1 cellular context compared by ENCODE assay signal in the genomic region with DNA sequence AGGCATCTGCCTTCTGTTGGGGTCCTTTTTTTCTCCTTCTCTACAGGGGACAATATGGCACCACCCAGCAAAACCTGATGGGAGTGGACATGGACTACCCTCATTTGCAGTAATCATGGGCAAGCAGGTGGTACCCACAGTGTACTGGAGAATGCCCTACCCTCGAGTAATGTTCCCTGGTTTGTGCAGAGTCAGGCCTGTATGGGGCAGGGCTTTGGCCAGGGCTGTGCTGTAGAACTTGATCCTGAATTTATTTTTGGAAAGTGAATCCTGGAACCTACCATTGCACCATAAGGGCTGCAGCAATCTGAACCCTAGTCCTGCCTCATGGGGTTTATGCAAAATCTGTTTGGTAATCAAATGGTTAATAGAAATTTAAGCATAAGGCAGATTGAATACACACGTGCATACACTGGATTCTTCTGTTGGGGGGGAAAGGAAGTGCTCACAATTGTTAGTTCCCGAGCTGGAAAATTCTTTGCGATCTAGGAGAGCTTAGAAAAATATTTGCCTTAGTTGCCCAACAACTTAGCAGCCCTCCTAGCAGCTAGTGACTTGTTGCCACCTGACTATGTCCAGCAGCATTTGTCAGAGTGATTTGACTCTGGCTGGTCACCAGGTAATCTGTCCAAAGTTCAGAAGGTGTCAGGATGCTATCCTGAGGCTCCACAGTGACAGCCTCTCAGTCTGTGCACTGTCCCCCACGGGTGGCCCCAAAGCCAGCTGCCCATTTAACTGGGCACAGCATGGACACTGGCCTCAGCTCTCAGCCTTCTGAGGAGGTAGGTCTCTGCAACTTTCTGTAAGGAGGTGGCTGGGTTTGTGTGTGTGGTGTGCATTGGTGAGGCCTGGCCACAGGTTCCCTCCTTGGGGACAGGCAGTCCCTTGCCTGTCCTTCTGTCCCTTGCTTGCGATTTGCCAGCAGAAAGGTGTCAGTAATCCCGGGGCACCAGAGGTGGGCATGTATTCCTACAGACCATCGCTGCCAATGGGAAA.
TF ChIP-seq lines count a peak whose summit lies in the region.

No MANE protein-coding gene starts in this region.

TF ChIP-seq in HepG2, 621 proteins besides CTCF, POLR2A, EP300 and RAD21 (continued from another document and continues in another):
- TF ChIP-seq, protein P1, sequence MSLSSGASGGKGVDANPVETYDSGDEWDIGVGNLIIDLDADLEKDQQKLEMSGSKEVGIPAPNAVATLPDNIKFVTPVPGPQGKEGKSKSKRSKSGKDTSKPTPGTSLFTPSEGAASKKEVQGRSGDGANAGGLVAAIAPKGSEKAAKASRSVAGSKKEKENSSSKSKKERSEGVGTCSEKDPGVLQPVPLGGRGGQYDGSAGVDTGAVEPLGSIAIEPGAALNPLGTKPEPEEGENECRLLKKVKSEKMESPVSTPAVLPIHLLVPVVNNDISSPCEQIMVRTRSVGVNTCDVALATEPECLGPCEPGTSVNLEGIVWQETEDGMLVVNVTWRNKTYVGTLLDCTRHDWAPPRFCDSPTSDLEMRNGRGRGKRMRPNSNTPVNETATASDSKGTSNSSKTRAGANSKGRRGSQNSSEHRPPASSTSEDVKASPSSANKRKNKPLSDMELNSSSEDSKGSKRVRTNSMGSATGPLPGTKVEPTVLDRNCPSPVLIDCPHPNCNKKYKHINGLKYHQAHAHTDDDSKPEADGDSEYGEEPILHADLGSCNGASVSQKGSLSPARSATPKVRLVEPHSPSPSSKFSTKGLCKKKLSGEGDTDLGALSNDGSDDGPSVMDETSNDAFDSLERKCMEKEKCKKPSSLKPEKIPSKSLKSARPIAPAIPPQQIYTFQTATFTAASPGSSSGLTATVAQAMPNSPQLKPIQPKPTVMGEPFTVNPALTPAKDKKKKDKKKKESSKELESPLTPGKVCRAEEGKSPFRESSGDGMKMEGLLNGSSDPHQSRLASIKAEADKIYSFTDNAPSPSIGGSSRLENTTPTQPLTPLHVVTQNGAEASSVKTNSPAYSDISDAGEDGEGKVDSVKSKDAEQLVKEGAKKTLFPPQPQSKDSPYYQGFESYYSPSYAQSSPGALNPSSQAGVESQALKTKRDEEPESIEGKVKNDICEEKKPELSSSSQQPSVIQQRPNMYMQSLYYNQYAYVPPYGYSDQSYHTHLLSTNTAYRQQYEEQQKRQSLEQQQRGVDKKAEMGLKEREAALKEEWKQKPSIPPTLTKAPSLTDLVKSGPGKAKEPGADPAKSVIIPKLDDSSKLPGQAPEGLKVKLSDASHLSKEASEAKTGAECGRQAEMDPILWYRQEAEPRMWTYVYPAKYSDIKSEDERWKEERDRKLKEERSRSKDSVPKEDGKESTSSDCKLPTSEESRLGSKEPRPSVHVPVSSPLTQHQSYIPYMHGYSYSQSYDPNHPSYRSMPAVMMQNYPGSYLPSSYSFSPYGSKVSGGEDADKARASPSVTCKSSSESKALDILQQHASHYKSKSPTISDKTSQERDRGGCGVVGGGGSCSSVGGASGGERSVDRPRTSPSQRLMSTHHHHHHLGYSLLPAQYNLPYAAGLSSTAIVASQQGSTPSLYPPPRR (CRISPR knock-in tag; IDR thresholded peaks at IDR 0.05; ENCODE audit: borderline replicate concordance): no peak; the same call in 1 of the 2 replicates
- TF ChIP-seq U2AF2 (IDR thresholded peaks at IDR 0.05; ENCODE audit: low read depth, low read length) (no peak), ZNF101 (CRISPR knock-in tag; IDR thresholded peaks at IDR 0.05; ENCODE audit: borderline replicate concordance, low read depth) (no peak), HMG20B (CRISPR knock-in tag; conservative IDR thresholded peaks at IDR 0.05) (peak; percentile 71), MLLT10 (CRISPR knock-in tag; IDR thresholded peaks at IDR 0.05) (no peak), ZNF225 (CRISPR knock-in tag; IDR thresholded peaks at IDR 0.05) (no peak), SNAPC2 (CRISPR knock-in tag; IDR thresholded peaks at IDR 0.05) (0 out of 2 replicates have a peak, but pooled peaks have one; percentile 29), ZNF337 (CRISPR knock-in tag; IDR thresholded peaks at IDR 0.05; ENCODE audit: borderline replicate concordance, low read depth) (no peak), ZNF589 (CRISPR knock-in tag; conservative IDR thresholded peaks at IDR 0.05) (no peak), SOX6 (IDR thresholded peaks at IDR 0.05) (no peak), SOX6 (CRISPR knock-in tag; IDR thresholded peaks at IDR 0.05) (peak; percentile 92), PPARG (CRISPR knock-in tag; conservative IDR thresholded peaks at IDR 0.05) (peak; percentile 73), TCF7 (IDR thresholded peaks at IDR 0.05; ENCODE audit: low read depth) (0 out of 2 replicates have a peak, but pooled peaks have one; percentile 8), SMAD3 (CRISPR knock-in tag; IDR thresholded peaks at IDR 0.05) (peak; percentile 76; the same call in 1 of the 2 replicates), ZBTB20 (CRISPR knock-in tag; IDR thresholded peaks at IDR 0.05; ENCODE audit: borderline replicate concordance, low read depth) (0 out of 2 replicates have a peak, but pooled peaks have one; percentile 65), ZNF530 (CRISPR knock-in tag; IDR thresholded peaks at IDR 0.05; ENCODE audit: low read depth) (no peak), MTF2 (CRISPR knock-in tag; IDR thresholded peaks at IDR 0.05; ENCODE audit: borderline replicate concordance) (no peak), ZNF431 (CRISPR knock-in tag; IDR thresholded peaks at IDR 0.05; ENCODE audit: borderline replicate concordance, low read depth) (0 out of 2 replicates have a peak, but pooled peaks have one; percentile 39), BHLHE40 (IDR thresholded peaks at IDR 0.05; ENCODE audit: low read length) (peak; percentile 93), ATAD3A (CRISPR knock-in tag; IDR thresholded peaks at IDR 0.05) (no peak), ZNF879 (CRISPR knock-in tag; IDR thresholded peaks at IDR 0.05) (no peak)
- TF ChIP-seq, protein P2, sequence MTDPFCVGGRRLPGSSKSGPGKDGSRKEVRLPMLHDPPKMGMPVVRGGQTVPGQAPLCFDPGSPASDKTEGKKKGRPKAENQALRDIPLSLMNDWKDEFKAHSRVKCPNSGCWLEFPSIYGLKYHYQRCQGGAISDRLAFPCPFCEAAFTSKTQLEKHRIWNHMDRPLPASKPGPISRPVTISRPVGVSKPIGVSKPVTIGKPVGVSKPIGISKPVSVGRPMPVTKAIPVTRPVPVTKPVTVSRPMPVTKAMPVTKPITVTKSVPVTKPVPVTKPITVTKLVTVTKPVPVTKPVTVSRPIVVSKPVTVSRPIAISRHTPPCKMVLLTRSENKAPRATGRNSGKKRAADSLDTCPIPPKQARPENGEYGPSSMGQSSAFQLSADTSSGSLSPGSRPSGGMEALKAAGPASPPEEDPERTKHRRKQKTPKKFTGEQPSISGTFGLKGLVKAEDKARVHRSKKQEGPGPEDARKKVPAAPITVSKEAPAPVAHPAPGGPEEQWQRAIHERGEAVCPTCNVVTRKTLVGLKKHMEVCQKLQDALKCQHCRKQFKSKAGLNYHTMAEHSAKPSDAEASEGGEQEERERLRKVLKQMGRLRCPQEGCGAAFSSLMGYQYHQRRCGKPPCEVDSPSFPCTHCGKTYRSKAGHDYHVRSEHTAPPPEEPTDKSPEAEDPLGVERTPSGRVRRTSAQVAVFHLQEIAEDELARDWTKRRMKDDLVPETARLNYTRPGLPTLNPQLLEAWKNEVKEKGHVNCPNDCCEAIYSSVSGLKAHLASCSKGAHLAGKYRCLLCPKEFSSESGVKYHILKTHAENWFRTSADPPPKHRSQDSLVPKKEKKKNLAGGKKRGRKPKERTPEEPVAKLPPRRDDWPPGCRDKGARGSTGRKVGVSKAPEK (CRISPR knock-in tag; IDR thresholded peaks at IDR 0.05; ENCODE audit: borderline replicate concordance): peak; percentile 29; the same call in 1 of the 2 replicates
- TF ChIP-seq, protein P3, sequence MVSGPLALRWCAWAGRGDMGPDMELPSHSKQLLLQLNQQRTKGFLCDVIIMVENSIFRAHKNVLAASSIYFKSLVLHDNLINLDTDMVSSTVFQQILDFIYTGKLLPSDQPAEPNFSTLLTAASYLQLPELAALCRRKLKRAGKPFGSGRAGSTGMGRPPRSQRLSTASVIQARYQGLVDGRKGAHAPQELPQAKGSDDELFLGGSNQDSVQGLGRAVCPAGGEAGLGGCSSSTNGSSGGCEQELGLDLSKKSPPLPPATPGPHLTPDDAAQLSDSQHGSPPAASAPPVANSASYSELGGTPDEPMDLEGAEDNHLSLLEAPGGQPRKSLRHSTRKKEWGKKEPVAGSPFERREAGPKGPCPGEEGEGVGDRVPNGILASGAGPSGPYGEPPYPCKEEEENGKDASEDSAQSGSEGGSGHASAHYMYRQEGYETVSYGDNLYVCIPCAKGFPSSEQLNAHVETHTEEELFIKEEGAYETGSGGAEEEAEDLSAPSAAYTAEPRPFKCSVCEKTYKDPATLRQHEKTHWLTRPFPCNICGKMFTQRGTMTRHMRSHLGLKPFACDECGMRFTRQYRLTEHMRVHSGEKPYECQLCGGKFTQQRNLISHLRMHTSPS (CRISPR knock-in tag; IDR thresholded peaks at IDR 0.05; ENCODE audit: low read depth): peak; percentile 89
- TF ChIP-seq, protein P4, sequence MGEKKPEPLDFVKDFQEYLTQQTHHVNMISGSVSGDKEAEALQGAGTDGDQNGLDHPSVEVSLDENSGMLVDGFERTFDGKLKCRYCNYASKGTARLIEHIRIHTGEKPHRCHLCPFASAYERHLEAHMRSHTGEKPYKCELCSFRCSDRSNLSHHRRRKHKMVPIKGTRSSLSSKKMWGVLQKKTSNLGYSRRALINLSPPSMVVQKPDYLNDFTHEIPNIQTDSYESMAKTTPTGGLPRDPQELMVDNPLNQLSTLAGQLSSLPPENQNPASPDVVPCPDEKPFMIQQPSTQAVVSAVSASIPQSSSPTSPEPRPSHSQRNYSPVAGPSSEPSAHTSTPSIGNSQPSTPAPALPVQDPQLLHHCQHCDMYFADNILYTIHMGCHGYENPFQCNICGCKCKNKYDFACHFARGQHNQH (CRISPR knock-in tag; IDR thresholded peaks at IDR 0.05): peak; percentile 55; the same call in 1 of the 2 replicates
- TF ChIP-seq, protein P5, sequence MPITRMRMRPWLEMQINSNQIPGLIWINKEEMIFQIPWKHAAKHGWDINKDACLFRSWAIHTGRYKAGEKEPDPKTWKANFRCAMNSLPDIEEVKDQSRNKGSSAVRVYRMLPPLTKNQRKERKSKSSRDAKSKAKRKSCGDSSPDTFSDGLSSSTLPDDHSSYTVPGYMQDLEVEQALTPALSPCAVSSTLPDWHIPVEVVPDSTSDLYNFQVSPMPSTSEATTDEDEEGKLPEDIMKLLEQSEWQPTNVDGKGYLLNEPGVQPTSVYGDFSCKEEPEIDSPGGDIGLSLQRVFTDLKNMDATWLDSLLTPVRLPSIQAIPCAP (CRISPR knock-in tag; IDR thresholded peaks at IDR 0.05; ENCODE audit: low read depth): no peak
- TF ChIP-seq, protein P6, sequence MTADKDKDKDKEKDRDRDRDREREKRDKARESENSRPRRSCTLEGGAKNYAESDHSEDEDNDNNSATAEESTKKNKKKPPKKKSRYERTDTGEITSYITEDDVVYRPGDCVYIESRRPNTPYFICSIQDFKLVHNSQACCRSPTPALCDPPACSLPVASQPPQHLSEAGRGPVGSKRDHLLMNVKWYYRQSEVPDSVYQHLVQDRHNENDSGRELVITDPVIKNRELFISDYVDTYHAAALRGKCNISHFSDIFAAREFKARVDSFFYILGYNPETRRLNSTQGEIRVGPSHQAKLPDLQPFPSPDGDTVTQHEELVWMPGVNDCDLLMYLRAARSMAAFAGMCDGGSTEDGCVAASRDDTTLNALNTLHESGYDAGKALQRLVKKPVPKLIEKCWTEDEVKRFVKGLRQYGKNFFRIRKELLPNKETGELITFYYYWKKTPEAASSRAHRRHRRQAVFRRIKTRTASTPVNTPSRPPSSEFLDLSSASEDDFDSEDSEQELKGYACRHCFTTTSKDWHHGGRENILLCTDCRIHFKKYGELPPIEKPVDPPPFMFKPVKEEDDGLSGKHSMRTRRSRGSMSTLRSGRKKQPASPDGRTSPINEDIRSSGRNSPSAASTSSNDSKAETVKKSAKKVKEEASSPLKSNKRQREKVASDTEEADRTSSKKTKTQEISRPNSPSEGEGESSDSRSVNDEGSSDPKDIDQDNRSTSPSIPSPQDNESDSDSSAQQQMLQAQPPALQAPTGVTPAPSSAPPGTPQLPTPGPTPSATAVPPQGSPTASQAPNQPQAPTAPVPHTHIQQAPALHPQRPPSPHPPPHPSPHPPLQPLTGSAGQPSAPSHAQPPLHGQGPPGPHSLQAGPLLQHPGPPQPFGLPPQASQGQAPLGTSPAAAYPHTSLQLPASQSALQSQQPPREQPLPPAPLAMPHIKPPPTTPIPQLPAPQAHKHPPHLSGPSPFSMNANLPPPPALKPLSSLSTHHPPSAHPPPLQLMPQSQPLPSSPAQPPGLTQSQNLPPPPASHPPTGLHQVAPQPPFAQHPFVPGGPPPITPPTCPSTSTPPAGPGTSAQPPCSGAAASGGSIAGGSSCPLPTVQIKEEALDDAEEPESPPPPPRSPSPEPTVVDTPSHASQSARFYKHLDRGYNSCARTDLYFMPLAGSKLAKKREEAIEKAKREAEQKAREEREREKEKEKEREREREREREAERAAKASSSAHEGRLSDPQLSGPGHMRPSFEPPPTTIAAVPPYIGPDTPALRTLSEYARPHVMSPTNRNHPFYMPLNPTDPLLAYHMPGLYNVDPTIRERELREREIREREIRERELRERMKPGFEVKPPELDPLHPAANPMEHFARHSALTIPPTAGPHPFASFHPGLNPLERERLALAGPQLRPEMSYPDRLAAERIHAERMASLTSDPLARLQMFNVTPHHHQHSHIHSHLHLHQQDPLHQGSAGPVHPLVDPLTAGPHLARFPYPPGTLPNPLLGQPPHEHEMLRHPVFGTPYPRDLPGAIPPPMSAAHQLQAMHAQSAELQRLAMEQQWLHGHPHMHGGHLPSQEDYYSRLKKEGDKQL (CRISPR knock-in tag; IDR thresholded peaks at IDR 0.05; ENCODE audit: low read depth): no peak
- TF ChIP-seq, protein P7, sequence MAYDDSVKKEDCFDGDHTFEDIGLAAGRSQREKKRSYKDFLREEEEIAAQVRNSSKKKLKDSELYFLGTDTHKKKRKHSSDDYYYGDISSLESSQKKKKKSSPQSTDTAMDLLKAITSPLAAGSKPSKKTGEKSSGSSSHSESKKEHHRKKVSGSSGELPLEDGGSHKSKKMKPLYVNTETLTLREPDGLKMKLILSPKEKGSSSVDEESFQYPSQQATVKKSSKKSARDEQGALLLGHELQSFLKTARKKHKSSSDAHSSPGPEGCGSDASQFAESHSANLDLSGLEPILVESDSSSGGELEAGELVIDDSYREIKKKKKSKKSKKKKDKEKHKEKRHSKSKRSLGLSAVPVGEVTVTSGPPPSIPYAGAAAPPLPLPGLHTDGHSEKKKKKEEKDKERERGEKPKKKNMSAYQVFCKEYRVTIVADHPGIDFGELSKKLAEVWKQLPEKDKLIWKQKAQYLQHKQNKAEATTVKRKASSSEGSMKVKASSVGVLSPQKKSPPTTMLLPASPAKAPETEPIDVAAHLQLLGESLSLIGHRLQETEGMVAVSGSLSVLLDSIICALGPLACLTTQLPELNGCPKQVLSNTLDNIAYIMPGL (CRISPR knock-in tag; IDR thresholded peaks at IDR 0.05; ENCODE audit: borderline replicate concordance in 1 of 2, low read depth in 1 of 2): peak; percentile 24 to 76; a peak in 2 of 4 replicates
- TF ChIP-seq, protein P8, sequence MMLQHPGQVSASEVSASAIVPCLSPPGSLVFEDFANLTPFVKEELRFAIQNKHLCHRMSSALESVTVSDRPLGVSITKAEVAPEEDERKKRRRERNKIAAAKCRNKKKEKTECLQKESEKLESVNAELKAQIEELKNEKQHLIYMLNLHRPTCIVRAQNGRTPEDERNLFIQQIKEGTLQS (CRISPR knock-in tag; IDR thresholded peaks at IDR 0.05): 0 out of 2 replicates have a peak, but pooled peaks have one; percentile 7
